1 cellular context compared by ENCODE assay signal in the genomic region with DNA sequence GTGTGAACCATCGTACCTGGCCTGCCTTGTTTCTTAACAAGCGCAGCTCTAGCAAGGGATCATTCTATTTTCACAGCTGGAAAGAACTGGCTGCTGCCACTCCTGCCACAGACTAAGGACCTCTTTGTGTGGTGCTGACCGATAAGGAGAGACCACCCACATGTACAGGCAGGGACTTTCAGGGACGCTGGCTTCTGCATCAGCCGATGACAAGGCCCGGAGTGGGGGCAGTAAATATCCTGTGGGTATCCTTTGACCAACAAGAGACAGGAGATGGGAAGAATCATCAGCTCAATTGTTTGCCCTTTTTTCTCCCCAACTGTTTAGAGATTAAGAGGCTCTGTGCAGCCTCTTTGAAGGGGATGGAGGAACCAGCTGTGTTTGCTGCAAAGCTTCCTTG.
A peak's percentile ranks its signal among the peaks of the same experiment; 100 is the strongest.
TF ChIP-seq lines count a peak whose summit lies in the region.

No MANE protein-coding gene starts in this region.

TF ChIP-seq in HepG2, 621 proteins besides CTCF, POLR2A, EP300 and RAD21:
- TF ChIP-seq ZNF83 (CRISPR knock-in tag; IDR thresholded peaks at IDR 0.05; ENCODE audit: borderline replicate concordance) (0 out of 2 replicates have a peak, but pooled peaks have one; percentile 20), KLF15 (CRISPR knock-in tag; IDR thresholded peaks at IDR 0.05; ENCODE audit: borderline replicate concordance) (no peak)
- TF ChIP-seq, protein P1, sequence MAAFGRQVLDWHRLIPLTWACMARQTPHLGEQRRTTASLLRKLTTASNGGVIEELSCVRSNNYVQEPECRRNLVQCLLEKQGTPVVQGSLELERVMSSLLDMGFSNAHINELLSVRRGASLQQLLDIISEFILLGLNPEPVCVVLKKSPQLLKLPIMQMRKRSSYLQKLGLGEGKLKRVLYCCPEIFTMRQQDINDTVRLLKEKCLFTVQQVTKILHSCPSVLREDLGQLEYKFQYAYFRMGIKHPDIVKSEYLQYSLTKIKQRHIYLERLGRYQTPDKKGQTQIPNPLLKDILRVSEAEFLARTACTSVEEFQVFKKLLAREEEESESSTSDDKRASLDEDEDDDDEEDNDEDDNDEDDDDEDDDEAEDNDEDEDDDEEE (CRISPR knock-in tag; IDR thresholded peaks at IDR 0.05), result 0 out of 2 replicates have a peak, but pooled peaks have one; percentile 29
